ENCODE assay signal across 9 cellular contexts in genomic region chr1:110196917-110197782, GRCh38. TPM values are rescaled to one million over a fixed set of nuclear protein-coding genes. Genes with fewer than 3 reads are reported as not detected.
DNase-seq lines count a peak whose midpoint lies in the region; ATAC-seq, FAIRE-seq and TF ChIP-seq lines count a peak whose summit lies in the region.
"Had no signal": no experiment of that assay in that cellular context is flagged by ENCODE, and none has a peak within 500 bp of the region (broad histone marks: within the 10 kb centered on the region; RNA-seq: fewer than 3 reads in every experiment).

No MANE protein-coding gene starts in this region.

- H3K9me3 Mint-ChIP-seq in stimulated activated effector memory CD8-positive, alpha-beta T cell treated with anti-CD3 and anti-CD28 coated beads, Interleukin-12 subunit alpha, Interleukin-12 subunit beta, amount 100 ng/mL, for 72 hours, result no peaks in the 10 kb centered on the region

- H3K9me3 ChIP-seq in breast epithelium, result no peaks in the 10 kb centered on the region

- TF ChIP-seq POLR2A in H54 (IDR thresholded peaks at IDR 0.05; ENCODE audit: low read depth, low read length), result no peak
- TF ChIP-seq POLR2A in breast epithelium (IDR thresholded peaks at IDR 0.05), result no peak

- H3K27ac ChIP-seq in breast epithelium, result no peak overlapping the region

- DNase-seq in DMS53 (lab: John Stamatoyannopoulos, UW) (peak; percentile 87), H54 (ENCODE audit: insufficient read length, low spot score) (peak; percentile 88), NCI-H1694 (lab: John Stamatoyannopoulos, UW) (peak; percentile 37), T-helper 9 cell (peak; percentile 34), breast epithelium (ENCODE audit: low spot score in 2 of 2) (no peak), left lobe of liver (ENCODE audit: low spot score) (no peak)
- peak; percentile 42 to 68 for DNase-seq in stimulated activated effector memory CD8-positive, alpha-beta T cell treated with anti-CD3 and anti-CD28 coated beads, Interleukin-12 subunit alpha, Interleukin-12 subunit beta, amount 100 ng/mL, for 72 hours (ENCODE audit: low spot score in 2 of 2)

- no peaks in the 10 kb centered on the region for H3K4me1 ChIP-seq in breast epithelium

- H3K27me3 ChIP-seq in breast epithelium, result no peaks in the 10 kb centered on the region

- peak; percentile 68 to 76 (median 73) for TF ChIP-seq CTCF in breast epithelium (IDR thresholded peaks at IDR 0.05)

- FAIRE-seq in H54 (lab: Jason Lieb, UNC), result peak; percentile 53
- FAIRE-seq: TTC549 had no signal

- H3K4me1 Mint-ChIP-seq in stimulated activated effector memory CD8-positive, alpha-beta T cell treated with anti-CD3 and anti-CD28 coated beads, Interleukin-12 subunit alpha, Interleukin-12 subunit beta, amount 100 ng/mL, for 72 hours, result peaks cover 6% of the 10 kb centered on the region

- no peaks in the 10 kb centered on the region for H3K36me3 Mint-ChIP-seq in stimulated activated effector memory CD8-positive, alpha-beta T cell treated with anti-CD3 and anti-CD28 coated beads, Interleukin-12 subunit alpha, Interleukin-12 subunit beta, amount 100 ng/mL, for 72 hours

- intact Hi-C loops in breast epithelium (cut with DNase I; ENCODE audit: low total_unique reads), result no loop called here

- no peak overlapping the region for H3K27ac Mint-ChIP-seq in stimulated activated effector memory CD8-positive, alpha-beta T cell treated with anti-CD3 and anti-CD28 coated beads, Interleukin-12 subunit alpha, Interleukin-12 subunit beta, amount 100 ng/mL, for 72 hours

- no peak overlapping the region for H3K4me3 Mint-ChIP-seq in stimulated activated effector memory CD8-positive, alpha-beta T cell treated with anti-CD3 and anti-CD28 coated beads, Interleukin-12 subunit alpha, Interleukin-12 subunit beta, amount 100 ng/mL, for 72 hours

- no peak overlapping the region for H3K4me3 ChIP-seq in breast epithelium

- ATAC-seq in left lobe of liver, result peak; percentile 92
- ATAC-seq in stimulated activated effector memory CD8-positive, alpha-beta T cell treated with anti-CD3 and anti-CD28 coated beads, Interleukin-12 subunit alpha, Interleukin-12 subunit beta, amount 100 ng/mL, for 72 hours, result peak; percentile 79
- no peak for ATAC-seq in GM19452 (IDR thresholded peaks at IDR 0.05; ENCODE audit: unreplicated experiment)

- H3K36me3 ChIP-seq in breast epithelium, result no peaks in the 10 kb centered on the region

RNA-seq across cellular contexts. Expression of gene KCNC4, which starts 13.0 kb away (rescaled TPM):
- total RNA-seq in breast epithelium, result 10 to 100 TPM in 1 of 3 donors, 1 to 10 TPM in 2; 3.8 to 12.6 (median 5.2) TPM
- 1.8 TPM for total RNA-seq in left lobe of liver

RNA-seq across cellular contexts. Expression of gene SLC6A17, which starts 46.9 kb away (rescaled TPM):
- under 1 TPM; under 0.01 to 0.29 (median under 0.01) TPM for total RNA-seq in breast epithelium
- not detected for total RNA-seq in left lobe of liver

Comparison
In these comparisons a context has a peak if more than half of its experiments do, and no peak if none do; other contexts are left out.
1. DNase-seq: peak in DMS53 (single experiment), H54 (single experiment), NCI-H1694 (single experiment), T-helper 9 cell (single experiment) and stimulated activated effector memory CD8-positive, alpha-beta T cell treated with anti-CD3 and anti-CD28 coated beads, Interleukin-12 subunit alpha, Interleukin-12 subunit beta, amount 100 ng/mL, for 72 hours (2 of 2); none in breast epithelium (0 of 2) and left lobe of liver (single experiment).